14 cellular contexts compared by ENCODE assay signal in the genomic region with DNA sequence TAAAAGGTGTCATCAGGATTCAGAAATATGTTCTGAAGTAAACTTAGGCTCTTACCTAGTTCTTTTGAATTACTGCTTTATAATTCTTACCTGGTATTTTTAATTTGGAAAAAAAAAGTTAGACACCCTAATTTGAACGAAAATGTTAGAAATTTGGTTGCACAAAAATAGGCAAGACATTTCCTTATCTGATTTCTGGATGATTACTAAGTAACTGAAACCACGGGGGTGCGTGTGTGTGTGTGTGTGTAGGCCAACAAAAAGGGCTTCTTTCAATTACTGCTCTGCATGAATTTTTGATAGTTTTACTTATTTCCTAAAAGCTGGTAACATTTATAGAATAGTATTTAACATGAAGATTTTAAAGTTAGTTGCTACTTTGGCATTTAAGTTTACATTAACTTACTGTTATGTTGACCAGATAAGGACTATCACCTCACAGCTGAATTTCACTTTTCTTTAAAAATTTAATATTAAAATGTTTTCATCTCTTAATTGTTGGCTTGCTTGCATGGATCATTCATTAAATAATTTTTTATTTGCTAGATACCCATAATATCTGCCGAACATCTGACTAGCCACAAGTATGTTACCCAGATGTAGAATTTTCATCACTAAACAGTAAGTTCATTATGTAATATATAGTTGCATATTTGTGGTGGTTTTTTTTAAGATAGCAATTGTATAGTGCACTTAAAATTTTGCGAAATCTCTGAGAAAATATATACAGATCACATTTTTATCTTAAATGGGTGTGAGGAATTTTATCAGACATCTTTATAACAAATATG.
DNase-seq lines count a peak whose midpoint lies in the region; ATAC-seq, FAIRE-seq and TF ChIP-seq lines count a peak whose summit lies in the region.
"Had no signal": no experiment of that assay in that cellular context is flagged by ENCODE, and none has a peak within 500 bp of the region (broad histone marks: within the 10 kb centered on the region; RNA-seq: fewer than 3 reads in every experiment).

No MANE protein-coding gene starts in this region.

- H3K9me3 Mint-ChIP-seq in CD8-positive, alpha-beta T cell = no peaks in the 10 kb centered on the region
- no peaks in the 10 kb centered on the region for H3K9me3 Mint-ChIP-seq in activated naive CD4-positive, alpha-beta T cell treated with anti-CD3 and anti-CD28 coated beads, Interleukin-2, amount 50 U/mL, for 24 hours
- H3K9me3 Mint-ChIP-seq in naive thymus-derived CD8-positive, alpha-beta T cell = no peaks in the 10 kb centered on the region
- H3K9me3 Mint-ChIP-seq: neural crest cell had no signal

- TF ChIP-seq POLR2A in NB4 (IDR thresholded peaks at IDR 0.05; ENCODE audit: extremely low read depth, insufficient read length) = no peak

- ATAC-seq in CD8-positive, alpha-beta T cell = no peak
- ATAC-seq in naive thymus-derived CD8-positive, alpha-beta T cell = no peak
- no peak for ATAC-seq in GM18870 (IDR thresholded peaks at IDR 0.05; ENCODE audit: unreplicated experiment)
- ATAC-seq: left ventricle myocardium superior had no signal

- peak overlapping the region; percentile 86 for H3K27ac Mint-ChIP-seq in CD8-positive, alpha-beta T cell
- peak overlapping the region; percentile 48 for H3K27ac Mint-ChIP-seq in activated naive CD4-positive, alpha-beta T cell treated with anti-CD3 and anti-CD28 coated beads, Interleukin-2, amount 50 U/mL, for 24 hours
- peak overlapping the region; percentile 43 to 90 (median 66) for H3K27ac Mint-ChIP-seq in naive thymus-derived CD8-positive, alpha-beta T cell

- POLR2A ChIA-PET in CD8-positive, alpha-beta T cell (lab: Charles Lee) = interaction anchor here (0.6 to 1.3 kb wide), 2 partner anchors 16 to 301 kb away, joined by 3 read pairs; no protein-coding TSS in a partner anchor
- POLR2A ChIA-PET in naive thymus-derived CD8-positive, alpha-beta T cell (lab: Charles Lee) = interaction anchor here (2.1 kb wide), 1 partner anchor 182 kb away, joined by 6 read pairs; no protein-coding TSS in a partner anchor

- H3K4me1 Mint-ChIP-seq in CD8-positive, alpha-beta T cell (ENCODE audit: low read depth) = peaks cover 42% of the 10 kb centered on the region
- peaks cover 43% of the 10 kb centered on the region for H3K4me1 Mint-ChIP-seq in activated naive CD4-positive, alpha-beta T cell treated with anti-CD3 and anti-CD28 coated beads, Interleukin-2, amount 50 U/mL, for 24 hours
- H3K4me1 Mint-ChIP-seq in naive thymus-derived CD8-positive, alpha-beta T cell = peaks cover 16 to 43% (median 32%) of the 10 kb centered on the region in 4 donors

- no peak for FAIRE-seq in urothelium cell line (lab: Jason Lieb, UNC)

- intact Hi-C loops in CD8-positive, alpha-beta T cell (cut with DNase I, micrococcal nuclease) = loop anchor here (1.0 to 10.0 kb wide), 2 partner anchors 9 to 1836 kb away; no protein-coding TSS in a partner anchor

- CTCF ChIA-PET in CD8-positive, alpha-beta T cell (lab: Charles Lee) = interaction anchor here (0.6 to 1.4 kb wide), 5 partner anchors 7 to 1972 kb away, joined by 3 to 5 read pairs (median 4); no protein-coding TSS in a partner anchor

- peaks cover 30% of the 10 kb centered on the region for H3K36me3 ChIP-seq in CD8-positive, alpha-beta T cell (ENCODE audit: insufficient read depth, low read length)

- H3K4me3 ChIP-seq in CD8-positive, alpha-beta T cell (ENCODE audit: low read depth, low read length) = no peak overlapping the region
- H3K4me3 ChIP-seq in NB4 (ENCODE audit: low read depth, low read length) = no peak overlapping the region
- H3K4me3 ChIP-seq: tibial artery had no signal

- peaks cover 14% of the 10 kb centered on the region for H3K4me1 ChIP-seq in CD8-positive, alpha-beta T cell (ENCODE audit: insufficient read depth, low read length)

- H3K27me3 Mint-ChIP-seq in CD8-positive, alpha-beta T cell (ENCODE audit: low read depth) = no peaks in the 10 kb centered on the region
- no peaks in the 10 kb centered on the region for H3K27me3 Mint-ChIP-seq in activated naive CD4-positive, alpha-beta T cell treated with anti-CD3 and anti-CD28 coated beads, Interleukin-2, amount 50 U/mL, for 24 hours
- no peaks in the 10 kb centered on the region for H3K27me3 Mint-ChIP-seq in naive thymus-derived CD8-positive, alpha-beta T cell

- no peak overlapping the region for H3K27ac ChIP-seq in CD8-positive, alpha-beta T cell (ENCODE audit: low read depth, low read length)

- H3K36me3 Mint-ChIP-seq in CD8-positive, alpha-beta T cell = peaks cover 67% of the 10 kb centered on the region
- peaks cover 12% of the 10 kb centered on the region for H3K36me3 Mint-ChIP-seq in activated naive CD4-positive, alpha-beta T cell treated with anti-CD3 and anti-CD28 coated beads, Interleukin-2, amount 50 U/mL, for 24 hours
- H3K36me3 Mint-ChIP-seq in naive thymus-derived CD8-positive, alpha-beta T cell = peaks cover 4 to 80% (median 28%) of the 10 kb centered on the region in 3 donors

- H3K27me3 ChIP-seq in CD8-positive, alpha-beta T cell (ENCODE audit: insufficient read depth, low read length) = no peaks in the 10 kb centered on the region
- H3K27me3 ChIP-seq: tibial artery had no signal

- H3K4me3 Mint-ChIP-seq in CD8-positive, alpha-beta T cell = no peak overlapping the region
- no peak overlapping the region for H3K4me3 Mint-ChIP-seq in activated naive CD4-positive, alpha-beta T cell treated with anti-CD3 and anti-CD28 coated beads, Interleukin-2, amount 50 U/mL, for 24 hours
- H3K4me3 Mint-ChIP-seq in naive thymus-derived CD8-positive, alpha-beta T cell = peak overlapping the region in 2 of 10 donors; percentile 15 to 44
- H3K4me3 Mint-ChIP-seq: neural crest cell had no signal

- no peak for TF ChIP-seq CTCF in CD8-positive, alpha-beta T cell (IDR thresholded peaks at IDR 0.05)
- TF ChIP-seq CTCF in NB4 (IDR thresholded peaks at IDR 0.05; ENCODE audit: low read depth, low read length) = no peak

- no peak for DNase-seq in CD8-positive, alpha-beta T cell
- DNase-seq in NB4 (ENCODE audit: low read depth) (peak; percentile 49), SHP77 (lab: John Stamatoyannopoulos, UW) (no peak), NCI-H1436 (lab: John Stamatoyannopoulos, UW) (no peak), urothelium cell line (ENCODE audit: low spot score) (no peak)
- DNase-seq in naive thymus-derived CD8-positive, alpha-beta T cell = no peak
- DNase-seq: hippocampal formation, left ventricle myocardium superior, NCI-H1105 treated with DMSO at 0.1 percent for 48 hours, NCI-H510A treated with DMSO at 0.1 percent for 48 hours, tibial artery had no signal

- no peaks in the 10 kb centered on the region for H3K9me3 ChIP-seq in CD8-positive, alpha-beta T cell (ENCODE audit: low read length)
- H3K9me3 ChIP-seq: tibial artery had no signal
